ENCODE assay signal across 3 cellular contexts in genomic region chrX:113269203-113269602, GRCh38.
TF ChIP-seq lines count a peak whose summit lies in the region.

No MANE protein-coding gene starts in this region.

TF ChIP-seq in HepG2, 621 proteins besides CTCF, POLR2A, EP300 and RAD21:
- peak; percentile 37 to 75; a peak in 3 of 4 replicates for TF ChIP-seq MAFK (conservative IDR thresholded peaks at IDR 0.05 in 1 of 2, IDR thresholded peaks at IDR 0.05 in 1 of 2; ENCODE audit: low read length in 2 of 2)
- TF ChIP-seq ZNF788 (CRISPR knock-in tag; IDR thresholded peaks at IDR 0.05; ENCODE audit: borderline replicate concordance), result no peak
- peak; percentile 69 for TF ChIP-seq MAFF (IDR thresholded peaks at IDR 0.05; ENCODE audit: low read depth, low read length)
TF ChIP-seq in HepG2: peak in this region for 2.

TF ChIP-seq in A549, 52 proteins besides CTCF, POLR2A, EP300 and RAD21:
- TF ChIP-seq JUNB (IDR thresholded peaks at IDR 0.05), result no peak
- TF ChIP-seq MAFK (IDR thresholded peaks at IDR 0.05; ENCODE audit: partially characterized antibody), result peak; percentile 33

TF ChIP-seq in IMR-90, 13 proteins besides CTCF, POLR2A, EP300 and RAD21:
- peak; percentile 80 for TF ChIP-seq MAFK (IDR thresholded peaks at IDR 0.05; ENCODE audit: low read depth, low read length)
- TF ChIP-seq USF2 (IDR thresholded peaks at IDR 0.05; ENCODE audit: low read depth, low read length), result no peak
TF ChIP-seq in IMR-90: peak in this region for 1.
